ENCODE assay signal across 24 cellular contexts in genomic region chr20:62473717-62474584, GRCh38. TPM values are rescaled to one million over a fixed set of nuclear protein-coding genes. Genes with fewer than 3 reads are reported as not detected.
A peak's percentile ranks its signal among the peaks of the same experiment; 100 is the strongest.
DNase-seq lines count a peak whose midpoint lies in the region; ATAC-seq and TF ChIP-seq lines count a peak whose summit lies in the region.
"Had no signal": no experiment of that assay in that cellular context is flagged by ENCODE, and none has a peak within 500 bp of the region (broad histone marks: within the 10 kb centered on the region; RNA-seq: fewer than 3 reads in every experiment).

No MANE protein-coding gene starts in this region.

- 17 to 21% methylated on average over 20 to 51 of the region's 51 CpGs for WGBS in endodermal cell (ENCODE audit: insufficient coverage in 1 of 2, insufficient read length in 1 of 2), 2 experiments
- 3 to 6% methylated on average over 32 to 37 of the region's 51 CpGs for WGBS in mesodermal cell (ENCODE audit: insufficient coverage in 2 of 2), 2 experiments
- 27 to 37% methylated on average over 20 to 46 of the region's 51 CpGs for WGBS in testis, 2 donors
- 25 to 51% methylated on average over 51 of the region's 51 CpGs for WGBS in sigmoid colon, 2 donors

- no peaks in the 10 kb centered on the region for H3K4me1 Mint-ChIP-seq in activated CD4-positive, alpha-beta T cell treated with anti-CD3 and anti-CD28 coated beads, Interleukin-2, amount 10 ng/mL, durations not matched to agents 7 days and 5 days
- H3K4me1 Mint-ChIP-seq in endodermal cell = peaks cover 10% of the 10 kb centered on the region
- H3K4me1 Mint-ChIP-seq: CD14-positive monocyte had no signal

- H3K27ac ChIP-seq in endodermal cell (ENCODE audit: low read depth, low read length) (no peak overlapping the region), mesodermal cell (ENCODE audit: low read depth, low read length, severe bottlenecking) (peak overlapping the region; percentile 41), testis (peak overlapping the region; percentile 24 to 55), sigmoid colon (no peak overlapping the region)
- H3K27ac ChIP-seq: HL-60 had no signal

- peaks cover 58% of the 10 kb centered on the region for H3K27me3 ChIP-seq in endodermal cell (ENCODE audit: control insufficient read depth, insufficient read depth, low read length, poor library complexity, severe bottlenecking)
- no peaks in the 10 kb centered on the region for H3K27me3 ChIP-seq in testis
- H3K27me3 ChIP-seq in sigmoid colon = peaks cover 36 to 83% (median 72%) of the 10 kb centered on the region in 3 donors

- H3K4me1 ChIP-seq in endodermal cell (ENCODE audit: control insufficient read depth, insufficient read depth, low read length) (peaks cover 5% of the 10 kb centered on the region), mesodermal cell (ENCODE audit: control insufficient read depth, insufficient read depth, low read length, poor library complexity, severe bottlenecking) (peaks cover 3% of the 10 kb centered on the region), testis (no peaks in the 10 kb centered on the region), sigmoid colon (peaks cover 0 to 32% (median 24%) of the 10 kb centered on the region in 4 donors)

- peak overlapping the region; percentile 31 for H3K27ac Mint-ChIP-seq in activated CD4-positive, alpha-beta T cell treated with anti-CD3 and anti-CD28 coated beads, Interleukin-2, amount 10 ng/mL, durations not matched to agents 7 days and 5 days
- no peak overlapping the region for H3K27ac Mint-ChIP-seq in endodermal cell
- H3K27ac Mint-ChIP-seq: activated CD8-positive, alpha-beta T cell treated with anti-CD3 and anti-CD28 coated beads for 36 hours; activated naive CD8-positive, alpha-beta T cell treated with anti-CD3 and anti-CD28 coated beads, Interleukin-2, amount 50 U/mL, for 24 hours; activated T-helper 1 cell treated with anti-CD3 and anti-CD28 coated beads, Interleukin-12 subunit alpha, Interleukin-12 subunit beta, Interleukin-2, Interleukin-4 antibody, amounts not matched to agents 30 ng/mL and 10 ng/mL and 1 ng/mL, durations not matched to agents 14 hours and 24 hours and 36 hours; CD14-positive monocyte had no signal

- no peaks in the 10 kb centered on the region for H3K9me3 Mint-ChIP-seq in activated CD4-positive, alpha-beta T cell treated with anti-CD3 and anti-CD28 coated beads, Interleukin-2, amount 10 ng/mL, durations not matched to agents 7 days and 5 days
- H3K9me3 Mint-ChIP-seq in endodermal cell = no peaks in the 10 kb centered on the region
- H3K9me3 Mint-ChIP-seq: activated CD8-positive, alpha-beta T cell treated with anti-CD3 and anti-CD28 coated beads for 36 hours; activated naive CD8-positive, alpha-beta T cell treated with anti-CD3 and anti-CD28 coated beads, Interleukin-2, amount 50 U/mL, for 24 hours; activated T-helper 1 cell treated with anti-CD3 and anti-CD28 coated beads, Interleukin-12 subunit alpha, Interleukin-12 subunit beta, Interleukin-2, Interleukin-4 antibody, amounts not matched to agents 30 ng/mL and 10 ng/mL and 1 ng/mL, durations not matched to agents 14 hours and 24 hours and 36 hours; central memory CD8-positive, alpha-beta T cell had no signal

- peaks cover 43% of the 10 kb centered on the region for H3K27me3 Mint-ChIP-seq in activated CD4-positive, alpha-beta T cell treated with anti-CD3 and anti-CD28 coated beads, Interleukin-2, amount 10 ng/mL, durations not matched to agents 7 days and 5 days
- H3K27me3 Mint-ChIP-seq in endodermal cell (ENCODE audit: insufficient read depth) = peaks cover 41% of the 10 kb centered on the region

- POLR2A ChIA-PET in activated CD4-positive, alpha-beta T cell treated with anti-CD3 and anti-CD28 coated beads, Interleukin-2, amount 10 ng/mL, durations not matched to agents 7 days and 5 days (lab: Charles Lee) = no interaction called here

- CTCF ChIA-PET in activated CD4-positive, alpha-beta T cell treated with anti-CD3 and anti-CD28 coated beads, Interleukin-2, amount 10 ng/mL, durations not matched to agents 7 days and 5 days (lab: Charles Lee) = no interaction called here

- peak overlapping the region; percentile 62 for H3K4me3 ChIP-seq in endodermal cell (ENCODE audit: low read length)
- H3K4me3 ChIP-seq in mesodermal cell (ENCODE audit: extremely low read depth, insufficient read depth, low read length, poor library complexity, severe bottlenecking) = peak overlapping the region; percentile 55
- H3K4me3 ChIP-seq in testis = peak overlapping the region; percentile 41 to 70
- no peak overlapping the region for H3K4me3 ChIP-seq in sigmoid colon

- H3K4me3 Mint-ChIP-seq in activated CD4-positive, alpha-beta T cell treated with anti-CD3 and anti-CD28 coated beads, Interleukin-2, amount 10 ng/mL, durations not matched to agents 7 days and 5 days = no peak overlapping the region
- H3K4me3 Mint-ChIP-seq in endodermal cell = peak overlapping the region; percentile 52
- H3K4me3 Mint-ChIP-seq: activated CD8-positive, alpha-beta T cell treated with anti-CD3 and anti-CD28 coated beads for 36 hours; activated naive CD8-positive, alpha-beta T cell treated with anti-CD3 and anti-CD28 coated beads, Interleukin-2, amount 50 U/mL, for 24 hours; activated T-helper 1 cell treated with anti-CD3 and anti-CD28 coated beads, Interleukin-12 subunit alpha, Interleukin-12 subunit beta, Interleukin-2, Interleukin-4 antibody, amounts not matched to agents 30 ng/mL and 10 ng/mL and 1 ng/mL, durations not matched to agents 14 hours and 24 hours and 36 hours; central memory CD8-positive, alpha-beta T cell had no signal

- TF ChIP-seq CTCF in endodermal cell (conservative IDR thresholded peaks at IDR 0.05) (no peak), testis (IDR thresholded peaks at IDR 0.05) (no peak), sigmoid colon (IDR thresholded peaks at IDR 0.05) (no peak)

- H3K36me3 ChIP-seq in endodermal cell (ENCODE audit: control insufficient read depth, insufficient read depth, low read length) = no peaks in the 10 kb centered on the region
- H3K36me3 ChIP-seq in mesodermal cell (ENCODE audit: control insufficient read depth, insufficient read depth, low read length) = no peaks in the 10 kb centered on the region
- no peaks in the 10 kb centered on the region for H3K36me3 ChIP-seq in testis (ENCODE audit: low read depth, missing control alignments)
- H3K36me3 ChIP-seq in sigmoid colon = no peaks in the 10 kb centered on the region
- H3K36me3 ChIP-seq: tibial nerve had no signal

- TF ChIP-seq EP300 in sigmoid colon (IDR thresholded peaks at IDR 0.05) = no peak

- no peak for DNase-seq in activated CD4-positive, alpha-beta T cell treated with anti-CD3 and anti-CD28 coated beads, Interleukin-2, amount 10 ng/mL, durations not matched to agents 7 days and 5 days
- DNase-seq in activated CD4-positive, alpha-beta T cell treated with anti-CD3 and anti-CD28 coated beads for 4 hours = no peak
- peak; percentile 79 for DNase-seq in endodermal cell
- DNase-seq in testis = no peak
- no peak for DNase-seq in cerebellar nuclear complex (lab: John Stamatoyannopoulos, UW)
- no peak for DNase-seq in sigmoid colon
- DNase-seq: 8988T; activated CD8-positive, alpha-beta T cell treated with anti-CD3 and anti-CD28 coated beads for 36 hours; activated naive CD8-positive, alpha-beta T cell treated with anti-CD3 and anti-CD28 coated beads, Interleukin-2, amount 50 U/mL, for 24 hours; DMS79 treated with DMSO at 0.1 percent for 48 hours; Karpas-422; mammary epithelial cell; NCI-H1092 treated with DMSO at 0.1 percent for 48 hours; NCI-H2171 treated with DMSO at 0.1 percent for 48 hours; NCI-H748 treated with DMSO at 0.1 percent for 48 hours had no signal

- H3K9me3 ChIP-seq in endodermal cell (ENCODE audit: control insufficient read depth, low read length) = no peaks in the 10 kb centered on the region
- H3K9me3 ChIP-seq in mesodermal cell (ENCODE audit: control insufficient read depth, low read length) = no peaks in the 10 kb centered on the region
- H3K9me3 ChIP-seq in testis = no peaks in the 10 kb centered on the region
- H3K9me3 ChIP-seq in sigmoid colon = no peaks in the 10 kb centered on the region
- H3K9me3 ChIP-seq: tibial nerve had no signal

- ATAC-seq in GM21825 (IDR thresholded peaks at IDR 0.05; ENCODE audit: unreplicated experiment) = no peak
- ATAC-seq: activated CD8-positive, alpha-beta T cell treated with anti-CD3 and anti-CD28 coated beads for 36 hours; activated naive CD8-positive, alpha-beta T cell treated with anti-CD3 and anti-CD28 coated beads, Interleukin-2, amount 50 U/mL, for 24 hours had no signal

- H3K9ac ChIP-seq in endodermal cell (ENCODE audit: extremely low read depth, low read length, poor library complexity, severe bottlenecking) = no peak overlapping the region

- TF ChIP-seq POLR2A in testis (IDR thresholded peaks at IDR 0.05) (no peak), sigmoid colon (IDR thresholded peaks at IDR 0.05) (no peak)

- intact Hi-C loops in testis (cut with DNase I; ENCODE audit: low total_unique reads) (no loop called here), sigmoid colon (cut with DNase I) (no loop called here)

- no peaks in the 10 kb centered on the region for H3K36me3 Mint-ChIP-seq in activated CD4-positive, alpha-beta T cell treated with anti-CD3 and anti-CD28 coated beads, Interleukin-2, amount 10 ng/mL, durations not matched to agents 7 days and 5 days (ENCODE audit: low read depth)
- no peaks in the 10 kb centered on the region for H3K36me3 Mint-ChIP-seq in endodermal cell (ENCODE audit: low read depth)

RNA-seq across cellular contexts. Expression of gene GATA5, which starts 1.8 kb away (rescaled TPM):
- total RNA-seq in activated CD4-positive, alpha-beta T cell treated with anti-CD3 and anti-CD28 coated beads, Interleukin-2, amount 10 ng/mL, durations not matched to agents 7 days and 5 days = not detected
- total RNA-seq in endodermal cell (1 to 10 TPM; 2.5 to 6.7 TPM), testis (10 to 100 TPM; 54.5 to 70.6 TPM), sigmoid colon (under 1 TPM in 1 of 4 donors, not detected in 3; 0.36 TPM)
- polyA plus RNA-seq in endodermal cell (2013, experiment 1 of 2) = 0.75 TPM
- polyA plus RNA-seq in endodermal cell (2013, experiment 2 of 2) = 0.75 TPM
- polyA plus RNA-seq in mesodermal cell (2013, experiment 1 of 2) = 18.4 TPM
- 18.3 TPM for polyA plus RNA-seq in mesodermal cell (2013, experiment 2 of 2)
- polyA plus RNA-seq in testis (ENCODE audit: insufficient read depth, low read depth, low replicate concordance) (19.0 TPM), sigmoid colon (under 1 TPM in 1 of 3 donors, not detected in 2; 0.03 TPM)
- total RNA-seq: activated CD8-positive, alpha-beta T cell treated with anti-CD3 and anti-CD28 coated beads for 36 hours; activated T-helper 1 cell treated with anti-CD3 and anti-CD28 coated beads, Interleukin-12 subunit alpha, Interleukin-12 subunit beta, Interleukin-2, Interleukin-4 antibody, amounts not matched to agents 30 ng/mL and 10 ng/mL and 1 ng/mL, durations not matched to agents 14 hours and 24 hours and 36 hours; mammary epithelial cell had no signal
- polyA plus RNA-seq: CD14-positive monocyte, mammary epithelial cell had no signal

RNA-seq across cellular contexts. Expression of gene RBBP8NL, which starts 46.6 kb away (rescaled TPM):
- total RNA-seq in activated CD4-positive, alpha-beta T cell treated with anti-CD3 and anti-CD28 coated beads, Interleukin-2, amount 10 ng/mL, durations not matched to agents 7 days and 5 days = not detected
- total RNA-seq in endodermal cell (under 1 TPM in 1 of 2 donors, not detected in 1; 0.40 TPM), testis (1 to 10 TPM in 1 of 2 donors, under 1 TPM in 1; 0.81 to 1.3 TPM), sigmoid colon (not detected)
- 0.07 TPM for polyA plus RNA-seq in endodermal cell (2013, experiment 1 of 2)
- 0.25 TPM for polyA plus RNA-seq in endodermal cell (2013, experiment 2 of 2)
- polyA plus RNA-seq in mesodermal cell (2013, experiment 1 of 2) = not detected
- polyA plus RNA-seq in mesodermal cell (2013, experiment 2 of 2) = not detected
- polyA plus RNA-seq in testis (ENCODE audit: insufficient read depth, low read depth, low replicate concordance) (2.8 TPM), sigmoid colon (10 to 100 TPM in 1 of 3 donors, 1 to 10 TPM in 2; 4.2 to 12.5 (median 5.4) TPM)
- total RNA-seq: activated CD8-positive, alpha-beta T cell treated with anti-CD3 and anti-CD28 coated beads for 36 hours; activated T-helper 1 cell treated with anti-CD3 and anti-CD28 coated beads, Interleukin-12 subunit alpha, Interleukin-12 subunit beta, Interleukin-2, Interleukin-4 antibody, amounts not matched to agents 30 ng/mL and 10 ng/mL and 1 ng/mL, durations not matched to agents 14 hours and 24 hours and 36 hours; omental fat pad; skeletal muscle tissue; tibial nerve had no signal
- polyA plus RNA-seq: CD14-positive monocyte had no signal

Comparison
In these comparisons a context has a peak if more than half of its experiments do, and no peak if none do; other contexts are left out.
1. H3K27ac ChIP-seq: peak in mesodermal cell (single experiment) and testis (2 of 2); none in endodermal cell (single experiment) and sigmoid colon (0 of 4).
2. H3K4me3 ChIP-seq: peak in endodermal cell (single experiment), mesodermal cell (single experiment) and testis (2 of 2); none in sigmoid colon (0 of 4).
3. RNA of gene GATA5, which starts 1.8 kb away (total RNA-seq): 54.5 to 70.6 TPM in testis; 2.5 to 6.7 TPM in endodermal cell, not detected in activated CD4-positive, alpha-beta T cell treated with anti-CD3 and anti-CD28 coated beads, Interleukin-2, amount 10 ng/mL, durations not matched to agents 7 days and 5 days and 0.36 TPM in sigmoid colon; every median in the first group is over 4 times any median in the second.